Comparison of ENCODE assay signal across 1 cellular context in the genomic region with DNA sequence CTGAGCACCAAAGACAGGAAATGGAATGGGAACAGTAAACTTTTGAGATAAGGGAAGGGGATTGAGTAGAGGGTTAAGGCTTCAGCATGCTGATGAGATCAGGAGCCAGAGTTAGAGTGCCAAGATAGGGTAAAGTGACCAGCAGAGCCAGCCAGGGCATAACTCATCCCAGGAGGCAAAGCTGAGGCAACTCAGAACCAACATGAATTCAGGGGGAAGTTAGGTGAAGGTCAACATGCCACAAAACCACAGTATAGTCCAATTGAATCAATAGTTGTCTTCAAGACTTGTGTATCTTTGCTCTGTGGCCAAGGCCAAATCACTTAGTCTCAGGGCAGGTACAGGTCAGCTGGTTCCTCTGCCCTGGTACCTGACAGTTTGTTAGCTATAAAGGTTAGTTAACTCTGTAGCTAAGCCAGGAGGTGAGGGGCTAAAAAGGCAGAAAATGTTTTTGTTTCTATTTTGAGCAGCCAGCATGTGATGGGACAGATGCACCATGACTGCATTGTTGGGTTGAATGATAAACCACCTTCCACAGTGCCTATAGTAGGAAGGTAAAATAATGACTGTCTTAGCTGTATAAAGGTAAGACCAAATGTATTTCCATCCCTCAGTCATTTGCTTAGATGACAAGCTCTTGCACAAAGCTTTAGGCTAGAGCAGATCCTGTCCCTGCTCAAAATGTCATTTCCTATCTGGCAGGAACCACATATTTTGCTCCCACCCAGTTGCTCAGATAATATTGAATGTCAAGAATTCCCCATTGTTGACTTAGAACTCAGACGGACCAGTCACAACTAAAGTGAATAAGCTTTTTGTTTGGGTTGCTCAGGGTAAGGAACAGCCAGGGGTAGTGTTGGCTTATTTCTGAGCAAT.
TF ChIP-seq lines count a peak whose summit lies in the region.

No MANE protein-coding gene starts in this region.

TF ChIP-seq in HepG2, 621 proteins besides CTCF, POLR2A, EP300 and RAD21 (continued from another document and continues in another):
- TF ChIP-seq, protein P1, sequence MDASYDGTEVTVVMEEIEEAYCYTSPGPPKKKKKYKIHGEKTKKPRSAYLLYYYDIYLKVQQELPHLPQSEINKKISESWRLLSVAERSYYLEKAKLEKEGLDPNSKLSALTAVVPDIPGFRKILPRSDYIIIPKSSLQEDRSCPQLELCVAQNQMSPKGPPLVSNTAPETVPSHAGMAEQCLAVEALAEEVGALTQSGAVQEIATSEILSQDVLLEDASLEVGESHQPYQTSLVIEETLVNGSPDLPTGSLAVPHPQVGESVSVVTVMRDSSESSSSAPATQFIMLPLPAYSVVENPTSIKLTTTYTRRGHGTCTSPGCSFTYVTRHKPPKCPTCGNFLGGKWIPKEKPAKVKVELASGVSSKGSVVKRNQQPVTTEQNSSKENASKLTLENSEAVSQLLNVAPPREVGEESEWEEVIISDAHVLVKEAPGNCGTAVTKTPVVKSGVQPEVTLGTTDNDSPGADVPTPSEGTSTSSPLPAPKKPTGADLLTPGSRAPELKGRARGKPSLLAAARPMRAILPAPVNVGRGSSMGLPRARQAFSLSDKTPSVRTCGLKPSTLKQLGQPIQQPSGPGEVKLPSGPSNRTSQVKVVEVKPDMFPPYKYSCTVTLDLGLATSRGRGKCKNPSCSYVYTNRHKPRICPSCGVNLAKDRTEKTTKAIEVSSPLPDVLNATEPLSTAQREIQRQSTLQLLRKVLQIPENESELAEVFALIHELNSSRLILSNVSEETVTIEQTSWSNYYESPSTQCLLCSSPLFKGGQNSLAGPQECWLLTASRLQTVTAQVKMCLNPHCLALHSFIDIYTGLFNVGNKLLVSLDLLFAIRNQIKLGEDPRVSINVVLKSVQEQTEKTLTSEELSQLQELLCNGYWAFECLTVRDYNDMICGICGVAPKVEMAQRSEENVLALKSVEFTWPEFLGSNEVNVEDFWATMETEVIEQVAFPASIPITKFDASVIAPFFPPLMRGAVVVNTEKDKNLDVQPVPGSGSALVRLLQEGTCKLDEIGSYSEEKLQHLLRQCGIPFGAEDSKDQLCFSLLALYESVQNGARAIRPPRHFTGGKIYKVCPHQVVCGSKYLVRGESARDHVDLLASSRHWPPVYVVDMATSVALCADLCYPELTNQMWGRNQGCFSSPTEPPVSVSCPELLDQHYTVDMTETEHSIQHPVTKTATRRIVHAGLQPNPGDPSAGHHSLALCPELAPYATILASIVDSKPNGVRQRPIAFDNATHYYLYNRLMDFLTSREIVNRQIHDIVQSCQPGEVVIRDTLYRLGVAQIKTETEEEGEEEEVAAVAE (CRISPR knock-in tag; IDR thresholded peaks at IDR 0.05; ENCODE audit: borderline replicate concordance): peak; percentile 72; the same call in 1 of the 2 replicates
- TF ChIP-seq FOXA1 (IDR thresholded peaks at IDR 0.05) (0 out of 2 replicates have a peak, but pooled peaks have one; percentile 35), FOXA1 (CRISPR knock-in tag; IDR thresholded peaks at IDR 0.05) (peak; percentile 98), ZNF354B (CRISPR knock-in tag; IDR thresholded peaks at IDR 0.05) (no peak), ATF3 (CRISPR knock-in tag; IDR thresholded peaks at IDR 0.05) (peak; percentile 54; the same call in 1 of the 2 replicates), IKZF5 (CRISPR knock-in tag; IDR thresholded peaks at IDR 0.05) (peak; percentile 74; the same call in 1 of the 2 replicates), ZFY (CRISPR knock-in tag; IDR thresholded peaks at IDR 0.05) (no peak), PPARG (CRISPR knock-in tag; conservative IDR thresholded peaks at IDR 0.05) (peak; percentile 81), PCBP1 (IDR thresholded peaks at IDR 0.05; ENCODE audit: borderline replicate concordance, low read depth, low read length) (no peak), ZNF703 (CRISPR knock-in tag; IDR thresholded peaks at IDR 0.05; ENCODE audit: borderline replicate concordance) (peak; percentile 86; the same call in 1 of the 2 replicates), ZKSCAN8 (CRISPR knock-in tag; IDR thresholded peaks at IDR 0.05; ENCODE audit: borderline replicate concordance) (peak; percentile 43; the same call in 1 of the 2 replicates), NFIC (IDR thresholded peaks at IDR 0.05; ENCODE audit: low read length) (peak; percentile 52; the same call in 1 of the 2 replicates), ZNF772 (CRISPR knock-in tag; IDR thresholded peaks at IDR 0.05) (0 out of 2 replicates have a peak, but pooled peaks have one; percentile 65), GLMP (CRISPR knock-in tag; IDR thresholded peaks at IDR 0.05; ENCODE audit: borderline replicate concordance) (no peak), ZFP36L1 (CRISPR knock-in tag; IDR thresholded peaks at IDR 0.05) (peak; percentile 53; the same call in 1 of the 2 replicates), ATF7-NPFF (CRISPR knock-in tag; IDR thresholded peaks at IDR 0.05; ENCODE audit: low read depth) (peak; percentile 52; the same call in 1 of the 2 replicates), MEIS1 (CRISPR knock-in tag; IDR thresholded peaks at IDR 0.05; ENCODE audit: borderline replicate concordance) (peak; percentile 83; the same call in 1 of the 2 replicates), MXD4 (CRISPR knock-in tag; IDR thresholded peaks at IDR 0.05) (no peak), ZNF792 (CRISPR knock-in tag; IDR thresholded peaks at IDR 0.05) (no peak; the same call in none of the 2 replicates), KAT2B (IDR thresholded peaks at IDR 0.05; ENCODE audit: borderline replicate concordance, low read depth, low read length) (0 out of 2 replicates have a peak, but pooled peaks have one; percentile 23), ZBTB39 (CRISPR knock-in tag; IDR thresholded peaks at IDR 0.05) (no peak), ZBTB33 (CRISPR knock-in tag; IDR thresholded peaks at IDR 0.05) (peak; percentile 36; the same call in 1 of the 2 replicates), CREB1 (IDR thresholded peaks at IDR 0.05) (no peak), CREB1 (CRISPR knock-in tag; IDR thresholded peaks at IDR 0.05) (peak; percentile 42), HDAC1 (CRISPR knock-in tag; IDR thresholded peaks at IDR 0.05) (peak; percentile 79), FOXJ3 (CRISPR knock-in tag; IDR thresholded peaks at IDR 0.05; ENCODE audit: borderline replicate concordance) (peak; percentile 87; the same call in 1 of the 2 replicates), HMG20B (CRISPR knock-in tag; conservative IDR thresholded peaks at IDR 0.05) (peak; percentile 86), FOXP1 (IDR thresholded peaks at IDR 0.05) (no peak), FOXP1 (CRISPR knock-in tag; IDR thresholded peaks at IDR 0.05) (peak; percentile 76), HMG20A (CRISPR knock-in tag; IDR thresholded peaks at IDR 0.05; ENCODE audit: borderline replicate concordance) (peak; percentile 94), MIXL1 (CRISPR knock-in tag; IDR thresholded peaks at IDR 0.05) (peak; percentile 96; the same call in 1 of the 2 replicates), HIVEP1 (CRISPR knock-in tag; IDR thresholded peaks at IDR 0.05) (0 out of 2 replicates have a peak, but pooled peaks have one; percentile 22), KDM5A (IDR thresholded peaks at IDR 0.05; ENCODE audit: borderline replicate concordance, low read length) (no peak), TARDBP (CRISPR knock-in tag; IDR thresholded peaks at IDR 0.05) (0 out of 2 replicates have a peak, but pooled peaks have one; percentile 40), ZMYM2 (CRISPR knock-in tag; IDR thresholded peaks at IDR 0.05) (0 out of 2 replicates have a peak, but pooled peaks have one; percentile 30), ZBTB25 (CRISPR knock-in tag; IDR thresholded peaks at IDR 0.05) (peak; percentile 20; the same call in 1 of the 2 replicates), KLF12 (CRISPR knock-in tag; IDR thresholded peaks at IDR 0.05; ENCODE audit: borderline replicate concordance) (no peak)
